In genomic region chr17:78883090-78883532, GRCh38 we compare ENCODE assay signal across 1 cellular context.
A peak's percentile ranks its signal among the peaks of the same experiment; 100 is the strongest.
TF ChIP-seq lines count a peak whose summit lies in the region.

No MANE protein-coding gene starts in this region.

TF ChIP-seq in K562, 482 proteins besides CTCF, POLR2A, EP300 and RAD21 (continued from another document and continues in another):
- TF ChIP-seq CLOCK (CRISPR knock-in tag; IDR thresholded peaks at IDR 0.05; ENCODE audit: borderline replicate concordance) = no peak
- no peak for TF ChIP-seq ZKSCAN3 (CRISPR knock-in tag; IDR thresholded peaks at IDR 0.05)
- no peak for TF ChIP-seq TAF9B (IDR thresholded peaks at IDR 0.05; ENCODE audit: partially characterized antibody)
- peak; percentile 65 for TF ChIP-seq DPF2 (IDR thresholded peaks at IDR 0.05)
- TF ChIP-seq ZNF197 (CRISPR knock-in tag; IDR thresholded peaks at IDR 0.05; ENCODE audit: low read depth) = no peak
- TF ChIP-seq RBM25 (IDR thresholded peaks at IDR 0.05; ENCODE audit: low read depth, low read length, severe bottlenecking) = no peak
- TF ChIP-seq NFRKB (IDR thresholded peaks at IDR 0.05; ENCODE audit: low read depth) = peak; percentile 8; the same call in 1 of the 2 replicates
- TF ChIP-seq, protein P1, sequence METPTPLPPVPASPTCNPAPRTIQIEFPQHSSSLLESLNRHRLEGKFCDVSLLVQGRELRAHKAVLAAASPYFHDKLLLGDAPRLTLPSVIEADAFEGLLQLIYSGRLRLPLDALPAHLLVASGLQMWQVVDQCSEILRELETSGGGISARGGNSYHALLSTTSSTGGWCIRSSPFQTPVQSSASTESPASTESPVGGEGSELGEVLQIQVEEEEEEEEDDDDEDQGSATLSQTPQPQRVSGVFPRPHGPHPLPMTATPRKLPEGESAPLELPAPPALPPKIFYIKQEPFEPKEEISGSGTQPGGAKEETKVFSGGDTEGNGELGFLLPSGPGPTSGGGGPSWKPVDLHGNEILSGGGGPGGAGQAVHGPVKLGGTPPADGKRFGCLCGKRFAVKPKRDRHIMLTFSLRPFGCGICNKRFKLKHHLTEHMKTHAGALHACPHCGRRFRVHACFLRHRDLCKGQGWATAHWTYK (CRISPR knock-in tag; IDR thresholded peaks at IDR 0.05) = no peak
- TF ChIP-seq ZKSCAN8 (CRISPR knock-in tag; IDR thresholded peaks at IDR 0.05) = no peak
- TF ChIP-seq ZNF431 (CRISPR knock-in tag; IDR thresholded peaks at IDR 0.05) = no peak
- no peak for TF ChIP-seq ZNF212 (CRISPR knock-in tag; IDR thresholded peaks at IDR 0.05)
- TF ChIP-seq MAFF (IDR thresholded peaks at IDR 0.05; ENCODE audit: low read length) = no peak
- TF ChIP-seq SIX5 (IDR thresholded peaks at IDR 0.05; ENCODE audit: borderline replicate concordance in 1 of 2, insufficient read depth in 1 of 2, low read depth in 1 of 2, low read length in 2 of 2) = peak in 1 of 2 experiments; percentile 9; a peak in 1 of 4 replicates
- peak; percentile 40 for TF ChIP-seq PHF20 (IDR thresholded peaks at IDR 0.05; ENCODE audit: partially characterized antibody)
- no peak for TF ChIP-seq THAP12 (CRISPR knock-in tag; IDR thresholded peaks at IDR 0.05)
- TF ChIP-seq NCOA2 (IDR thresholded peaks at IDR 0.05; ENCODE audit: partially characterized antibody in 2 of 2) = no peak
- no peak for TF ChIP-seq RB1 (IDR thresholded peaks at IDR 0.05; ENCODE audit: low read depth)
- no peak for TF ChIP-seq POLR3G (IDR thresholded peaks at IDR 0.05; ENCODE audit: extremely low read depth, insufficient read length, insufficient replicate concordance)
- no peak for TF ChIP-seq HDAC3 (IDR thresholded peaks at IDR 0.05; ENCODE audit: borderline replicate concordance, partially characterized antibody)
- TF ChIP-seq KLF13 (tag; IDR thresholded peaks at IDR 0.05; ENCODE audit: borderline replicate concordance, low read depth) = 0 out of 2 replicates have a peak, but pooled peaks have one; percentile 22
- no peak for TF ChIP-seq ZNF586 (CRISPR knock-in tag; conservative IDR thresholded peaks at IDR 0.05)
- peak; percentile 90 for TF ChIP-seq GABPA (tag; conservative IDR thresholded peaks at IDR 0.05; ENCODE audit: low read depth)
- TF ChIP-seq ETV5 (CRISPR knock-in tag; IDR thresholded peaks at IDR 0.05; ENCODE audit: low read depth) = no peak; the same call in 1 of the 2 replicates
- no peak for TF ChIP-seq SRSF9 (IDR thresholded peaks at IDR 0.05; ENCODE audit: borderline replicate concordance, low read depth, low read length)
- TF ChIP-seq CEBPG (CRISPR knock-in tag; IDR thresholded peaks at IDR 0.05) = no peak
- TF ChIP-seq CEBPG (tag; conservative IDR thresholded peaks at IDR 0.05 in 1 of 2, IDR thresholded peaks at IDR 0.05 in 1 of 2) = no peak
- TF ChIP-seq ZNF766 (CRISPR knock-in tag; conservative IDR thresholded peaks at IDR 0.05) = 0 out of 2 replicates have a peak, but pooled peaks have one; percentile 50
- peak; percentile 73 for TF ChIP-seq NFE2 (IDR thresholded peaks at IDR 0.05; ENCODE audit: low read depth)
- no peak for TF ChIP-seq HNRNPH1 (optimal IDR thresholded peaks at IDR 0.05; ENCODE audit: low read depth, low read length)
- TF ChIP-seq RBM34 (IDR thresholded peaks at IDR 0.05; ENCODE audit: borderline replicate concordance, insufficient read depth, low read length) = no peak
- TF ChIP-seq TSC22D4 (tag; IDR thresholded peaks at IDR 0.05) = no peak
- no peak for TF ChIP-seq POLR2H (tag; IDR thresholded peaks at IDR 0.05; ENCODE audit: low read depth)
- TF ChIP-seq, protein P2, sequence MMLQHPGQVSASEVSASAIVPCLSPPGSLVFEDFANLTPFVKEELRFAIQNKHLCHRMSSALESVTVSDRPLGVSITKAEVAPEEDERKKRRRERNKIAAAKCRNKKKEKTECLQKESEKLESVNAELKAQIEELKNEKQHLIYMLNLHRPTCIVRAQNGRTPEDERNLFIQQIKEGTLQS (IDR thresholded peaks at IDR 0.05) = peak; percentile 67
- TF ChIP-seq, protein P2 (CRISPR knock-in tag; conservative IDR thresholded peaks at IDR 0.05) = no peak
- TF ChIP-seq, protein P3, sequence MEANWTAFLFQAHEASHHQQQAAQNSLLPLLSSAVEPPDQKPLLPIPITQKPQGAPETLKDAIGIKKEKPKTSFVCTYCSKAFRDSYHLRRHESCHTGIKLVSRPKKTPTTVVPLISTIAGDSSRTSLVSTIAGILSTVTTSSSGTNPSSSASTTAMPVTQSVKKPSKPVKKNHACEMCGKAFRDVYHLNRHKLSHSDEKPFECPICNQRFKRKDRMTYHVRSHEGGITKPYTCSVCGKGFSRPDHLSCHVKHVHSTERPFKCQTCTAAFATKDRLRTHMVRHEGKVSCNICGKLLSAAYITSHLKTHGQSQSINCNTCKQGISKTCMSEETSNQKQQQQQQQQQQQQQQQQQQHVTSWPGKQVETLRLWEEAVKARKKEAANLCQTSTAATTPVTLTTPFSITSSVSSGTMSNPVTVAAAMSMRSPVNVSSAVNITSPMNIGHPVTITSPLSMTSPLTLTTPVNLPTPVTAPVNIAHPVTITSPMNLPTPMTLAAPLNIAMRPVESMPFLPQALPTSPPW (CRISPR knock-in tag; IDR thresholded peaks at IDR 0.05) = peak; percentile 73
- peak; percentile 39; the same call in 1 of the 2 replicates for TF ChIP-seq TCF3 (CRISPR knock-in tag; IDR thresholded peaks at IDR 0.05)
- peak; percentile 54; the same call in 1 of the 2 replicates for TF ChIP-seq SMARCE1 (IDR thresholded peaks at IDR 0.05)
- TF ChIP-seq THAP7 (CRISPR knock-in tag; IDR thresholded peaks at IDR 0.05) = no peak
- no peak for TF ChIP-seq MXD1 (CRISPR knock-in tag; IDR thresholded peaks at IDR 0.05; ENCODE audit: borderline replicate concordance, poor library complexity, severe bottlenecking)
- TF ChIP-seq HNRNPUL1 (IDR thresholded peaks at IDR 0.05; ENCODE audit: low read length) = no peak
- TF ChIP-seq, protein P4, sequence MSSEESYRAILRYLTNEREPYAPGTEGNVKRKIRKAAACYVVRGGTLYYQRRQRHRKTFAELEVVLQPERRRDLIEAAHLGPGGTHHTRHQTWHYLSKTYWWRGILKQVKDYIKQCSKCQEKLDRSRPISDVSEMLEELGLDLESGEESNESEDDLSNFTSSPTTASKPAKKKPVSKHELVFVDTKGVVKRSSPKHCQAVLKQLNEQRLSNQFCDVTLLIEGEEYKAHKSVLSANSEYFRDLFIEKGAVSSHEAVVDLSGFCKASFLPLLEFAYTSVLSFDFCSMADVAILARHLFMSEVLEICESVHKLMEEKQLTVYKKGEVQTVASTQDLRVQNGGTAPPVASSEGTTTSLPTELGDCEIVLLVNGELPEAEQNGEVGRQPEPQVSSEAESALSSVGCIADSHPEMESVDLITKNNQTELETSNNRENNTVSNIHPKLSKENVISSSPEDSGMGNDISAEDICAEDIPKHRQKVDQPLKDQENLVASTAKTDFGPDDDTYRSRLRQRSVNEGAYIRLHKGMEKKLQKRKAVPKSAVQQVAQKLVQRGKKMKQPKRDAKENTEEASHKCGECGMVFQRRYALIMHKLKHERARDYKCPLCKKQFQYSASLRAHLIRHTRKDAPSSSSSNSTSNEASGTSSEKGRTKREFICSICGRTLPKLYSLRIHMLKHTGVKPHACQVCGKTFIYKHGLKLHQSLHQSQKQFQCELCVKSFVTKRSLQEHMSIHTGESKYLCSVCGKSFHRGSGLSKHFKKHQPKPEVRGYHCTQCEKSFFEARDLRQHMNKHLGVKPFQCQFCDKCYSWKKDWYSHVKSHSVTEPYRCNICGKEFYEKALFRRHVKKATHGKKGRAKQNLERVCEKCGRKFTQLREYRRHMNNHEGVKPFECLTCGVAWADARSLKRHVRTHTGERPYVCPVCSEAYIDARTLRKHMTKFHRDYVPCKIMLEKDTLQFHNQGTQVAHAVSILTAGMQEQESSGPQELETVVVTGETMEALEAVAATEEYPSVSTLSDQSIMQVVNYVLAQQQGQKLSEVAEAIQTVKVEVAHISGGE (CRISPR knock-in tag; IDR thresholded peaks at IDR 0.05) = peak in 2 of 3 experiments; percentile 71 to 94; a peak in 4 of 6 replicates
- TF ChIP-seq, protein P5, sequence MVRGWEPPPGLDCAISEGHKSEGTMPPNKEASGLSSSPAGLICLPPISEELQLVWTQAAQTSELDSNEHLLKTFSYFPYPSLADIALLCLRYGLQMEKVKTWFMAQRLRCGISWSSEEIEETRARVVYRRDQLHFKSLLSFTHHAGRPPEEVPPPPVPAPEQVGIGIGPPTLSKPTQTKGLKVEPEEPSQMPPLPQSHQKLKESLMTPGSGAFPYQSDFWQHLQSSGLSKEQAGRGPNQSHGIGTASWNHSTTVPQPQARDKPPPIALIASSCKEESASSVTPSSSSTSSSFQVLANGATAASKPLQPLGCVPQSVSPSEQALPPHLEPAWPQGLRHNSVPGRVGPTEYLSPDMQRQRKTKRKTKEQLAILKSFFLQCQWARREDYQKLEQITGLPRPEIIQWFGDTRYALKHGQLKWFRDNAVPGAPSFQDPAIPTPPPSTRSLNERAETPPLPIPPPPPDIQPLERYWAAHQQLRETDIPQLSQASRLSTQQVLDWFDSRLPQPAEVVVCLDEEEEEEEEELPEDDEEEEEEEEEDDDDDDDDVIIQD (CRISPR knock-in tag; IDR thresholded peaks at IDR 0.05) = no peak
- TF ChIP-seq XRCC3 (IDR thresholded peaks at IDR 0.05) = no peak
- no peak for TF ChIP-seq AFF4 (CRISPR knock-in tag; IDR thresholded peaks at IDR 0.05)
- peak; percentile 66 for TF ChIP-seq TEAD2 (tag; IDR thresholded peaks at IDR 0.05)
- no peak for TF ChIP-seq ZNF511 (CRISPR knock-in tag; IDR thresholded peaks at IDR 0.05)
